1 cellular context compared by ENCODE assay signal in genomic region chr13:31096624-31097302, GRCh38.
TF ChIP-seq lines count a peak whose summit lies in the region.

No MANE protein-coding gene starts in this region.

TF ChIP-seq in H1, 55 proteins besides CTCF, POLR2A, EP300 and RAD21:
- TF ChIP-seq CEBPB (IDR thresholded peaks at IDR 0.05; ENCODE audit: low read depth, low read length), result no peak
- no peak for TF ChIP-seq CHD1 (IDR thresholded peaks at IDR 0.05; ENCODE audit: low read depth, low read length)
- TF ChIP-seq YY1 (IDR thresholded peaks at IDR 0.05; ENCODE audit: low read depth, low read length), result no peak
- no peak for TF ChIP-seq MAFK (IDR thresholded peaks at IDR 0.05; ENCODE audit: low read depth, low read length)
- no peak for TF ChIP-seq CBX8 (IDR thresholded peaks at IDR 0.05; ENCODE audit: borderline replicate concordance, low read depth, low read length)
